Comparison of ENCODE assay signal across 19 cellular contexts in the genomic region with DNA sequence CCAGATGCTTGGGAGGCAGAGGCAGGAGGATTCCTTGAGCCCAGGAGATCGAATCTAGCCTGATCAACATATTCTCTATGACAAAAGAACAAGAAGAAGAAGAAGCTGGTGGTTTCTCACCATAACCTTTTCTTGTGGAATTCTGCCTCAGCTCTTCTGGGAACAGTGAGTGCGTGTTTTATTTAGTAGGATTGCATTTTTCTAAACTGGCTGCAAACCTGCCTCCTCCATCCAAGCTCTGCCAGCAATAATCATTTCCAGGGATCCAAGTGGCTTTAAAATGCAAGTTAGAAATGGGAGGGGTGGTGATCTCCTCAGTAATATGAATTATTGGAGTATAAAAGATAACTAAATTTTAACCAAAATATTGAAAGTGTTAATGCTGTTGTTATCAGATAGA. TPM values are rescaled to one million over a fixed set of nuclear protein-coding genes. Genes with fewer than 3 reads are reported as not detected.
DNase-seq lines count a peak whose midpoint lies in the region; ATAC-seq and TF ChIP-seq lines count a peak whose summit lies in the region.
"Had no signal": no experiment of that assay in that cellular context is flagged by ENCODE, and none has a peak within 500 bp of the region (broad histone marks: within the 10 kb centered on the region; RNA-seq: fewer than 3 reads in every experiment).

No MANE protein-coding gene starts in this region.

- DNase-seq in AG09309 (ENCODE audit: low read depth) (peak; percentile 4), GM23338 (ENCODE audit: low spot score) (no peak), chondrocyte (ENCODE audit: low spot score) (no peak), osteoblast (ENCODE audit: insufficient read length, low spot score, missing footprints) (no peak), esophagus muscularis mucosa (ENCODE audit: extremely low spot score) (no peak), right atrium auricular region (ENCODE audit: low spot score) (no peak)
- DNase-seq: DMS79 treated with DMSO at 0.1 percent for 48 hours, Kasumi-1, MG63, NCI-H1092, NCI-H1436 treated with DMSO at 0.1 percent for 48 hours, NCI-H2029, NCI-H345, NCI-H524 treated with DMSO at 0.1 percent for 48 hours, PC-3, SJCRH30 had no signal

- peak overlapping the region; percentile 77; the same call in 1 of the 2 replicates for H3K27ac ChIP-seq in GM23338 (ENCODE audit: low read depth)
- H3K27ac ChIP-seq in osteoblast (ENCODE audit: low read depth, low read length), result peak overlapping the region; percentile 25
- no peak overlapping the region for H3K27ac ChIP-seq in esophagus muscularis mucosa (replicated peaks in 1 of 4)
- H3K27ac ChIP-seq in right atrium auricular region, result no peak overlapping the region
- H3K27ac ChIP-seq: RWPE1 had no signal

- no peaks in the 10 kb centered on the region for H3K9me2 ChIP-seq in GM23338 (ENCODE audit: insufficient read depth)

- H2AFZ ChIP-seq in GM23338 (no peak overlapping the region), osteoblast (ENCODE audit: low read length) (no peak overlapping the region)

- ATAC-seq in GM23338, result no peak
- ATAC-seq in GM18870 (IDR thresholded peaks at IDR 0.05; ENCODE audit: unreplicated experiment), result no peak
- ATAC-seq: A549, PC-3 had no signal

- peaks cover 26% of the 10 kb centered on the region for H3K4me1 ChIP-seq in GM23338 (ENCODE audit: insufficient read depth)
- peaks cover 32% of the 10 kb centered on the region for H3K4me1 ChIP-seq in osteoblast (ENCODE audit: insufficient read depth, low read length)
- H3K4me1 ChIP-seq in esophagus muscularis mucosa, result peaks cover 0 to 7% (median 0%) of the 10 kb centered on the region in 4 donors
- H3K4me1 ChIP-seq in right atrium auricular region, result no peaks in the 10 kb centered on the region

- no peak overlapping the region for H3K4me3 ChIP-seq in AG09309 (ENCODE audit: control insufficient read depth, low read depth, low read length)
- H3K4me3 ChIP-seq in GM23338, result no peak overlapping the region
- no peak overlapping the region for H3K4me3 ChIP-seq in osteoblast (ENCODE audit: insufficient read depth, low read length)
- no peak overlapping the region for H3K4me3 ChIP-seq in esophagus muscularis mucosa
- no peak overlapping the region for H3K4me3 ChIP-seq in right atrium auricular region
- H3K4me3 ChIP-seq: A549, MG63, SJCRH30 had no signal

- peaks cover 4% of the 10 kb centered on the region; the same call in 1 of the 2 replicates for H4K20me1 ChIP-seq in GM23338 (replicated peaks; ENCODE audit: insufficient read depth)
- H4K20me1 ChIP-seq in osteoblast (ENCODE audit: insufficient read depth, low read length), result peaks cover 3% of the 10 kb centered on the region

- H3K36me3 ChIP-seq in GM23338 (ENCODE audit: insufficient read depth) (peaks cover 24% of the 10 kb centered on the region), osteoblast (ENCODE audit: insufficient read depth, low read length) (peaks cover 51% of the 10 kb centered on the region), esophagus muscularis mucosa (peaks cover 39 to 82% (median 79%) of the 10 kb centered on the region in 4 donors), right atrium auricular region (peaks cover 65% of the 10 kb centered on the region)

- H3K9me3 Mint-ChIP-seq in GM23338 (no peaks in the 10 kb centered on the region), chondrocyte (ENCODE audit: low read depth) (no peaks in the 10 kb centered on the region)

- H3K9me3 ChIP-seq in osteoblast (ENCODE audit: low read depth, low read length) (no peaks in the 10 kb centered on the region), esophagus muscularis mucosa (no peaks in the 10 kb centered on the region), right atrium auricular region (no peaks in the 10 kb centered on the region)
- H3K9me3 ChIP-seq: A549, MG63, SJCRH30 had no signal

- H3F3A ChIP-seq in GM23338 (replicated peaks; ENCODE audit: low read depth), result no peaks in the 10 kb centered on the region

- TF ChIP-seq CTCF in AG09309 (IDR thresholded peaks at IDR 0.05; ENCODE audit: control insufficient read depth, insufficient read depth, low read depth, low read length, missing control alignments) (no peak), GM23338 (conservative IDR thresholded peaks at IDR 0.05; ENCODE audit: low read depth in 2 of 2) (no peak), chondrocyte (IDR thresholded peaks at IDR 0.05) (no peak), osteoblast (IDR thresholded peaks at IDR 0.05; ENCODE audit: extremely low read depth, low read depth, low read length) (no peak), esophagus muscularis mucosa (IDR thresholded peaks at IDR 0.05) (no peak), right atrium auricular region (IDR thresholded peaks at IDR 0.05) (no peak)

- WGBS in esophagus muscularis mucosa, result 88% methylated on average over 2 of the region's 2 CpGs

- H3K4me2 ChIP-seq in GM23338, result no peak overlapping the region
- no peak overlapping the region for H3K4me2 ChIP-seq in osteoblast (ENCODE audit: insufficient read depth, low read length)

- no peak for TF ChIP-seq POLR2A in esophagus muscularis mucosa (IDR thresholded peaks at IDR 0.05; ENCODE audit: low read depth)

- no peak overlapping the region for H3K27ac Mint-ChIP-seq in GM23338
- peak overlapping the region; percentile 53 for H3K27ac Mint-ChIP-seq in chondrocyte (ENCODE audit: unreplicated experiment)

- H3K4me1 Mint-ChIP-seq in GM23338, result peaks cover 29% of the 10 kb centered on the region
- H3K4me1 Mint-ChIP-seq in chondrocyte (ENCODE audit: low read depth), result peaks cover 36% of the 10 kb centered on the region

- H3K27me3 Mint-ChIP-seq in GM23338 (ENCODE audit: insufficient read depth, low read depth, poor library complexity) (peaks cover 7% of the 10 kb centered on the region), chondrocyte (ENCODE audit: low read depth) (no peaks in the 10 kb centered on the region)

- H3K79me2 ChIP-seq in GM23338 (replicated peaks; ENCODE audit: insufficient read depth) (no peaks in the 10 kb centered on the region; the same call in 1 of the 2 replicates), osteoblast (ENCODE audit: insufficient read depth, low read length) (peaks cover 2% of the 10 kb centered on the region)

- no peak for TF ChIP-seq EP300 in esophagus muscularis mucosa (IDR thresholded peaks at IDR 0.05)

- intact Hi-C loops in esophagus muscularis mucosa (cut with DNase I), result no loop called here

- no peak overlapping the region for H3K4me3 Mint-ChIP-seq in GM23338
- H3K4me3 Mint-ChIP-seq in chondrocyte (ENCODE audit: unreplicated experiment), result no peak overlapping the region

- H3K27me3 ChIP-seq in GM23338 (ENCODE audit: insufficient read depth) (no peaks in the 10 kb centered on the region), osteoblast (ENCODE audit: insufficient read depth, low read length) (no peaks in the 10 kb centered on the region), esophagus muscularis mucosa (no peaks in the 10 kb centered on the region), right atrium auricular region (no peaks in the 10 kb centered on the region)
- H3K27me3 ChIP-seq: MG63, SJCRH30 had no signal

- H3K36me3 Mint-ChIP-seq in GM23338 (ENCODE audit: low read depth) (peaks cover 52% of the 10 kb centered on the region), chondrocyte (ENCODE audit: low read depth) (peaks cover 19% of the 10 kb centered on the region)

TF ChIP-seq in GM23338, 12 proteins besides CTCF, POLR2A, EP300 and RAD21:
- TF ChIP-seq, protein P1, sequence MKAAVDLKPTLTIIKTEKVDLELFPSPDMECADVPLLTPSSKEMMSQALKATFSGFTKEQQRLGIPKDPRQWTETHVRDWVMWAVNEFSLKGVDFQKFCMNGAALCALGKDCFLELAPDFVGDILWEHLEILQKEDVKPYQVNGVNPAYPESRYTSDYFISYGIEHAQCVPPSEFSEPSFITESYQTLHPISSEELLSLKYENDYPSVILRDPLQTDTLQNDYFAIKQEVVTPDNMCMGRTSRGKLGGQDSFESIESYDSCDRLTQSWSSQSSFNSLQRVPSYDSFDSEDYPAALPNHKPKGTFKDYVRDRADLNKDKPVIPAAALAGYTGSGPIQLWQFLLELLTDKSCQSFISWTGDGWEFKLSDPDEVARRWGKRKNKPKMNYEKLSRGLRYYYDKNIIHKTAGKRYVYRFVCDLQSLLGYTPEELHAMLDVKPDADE (IDR thresholded peaks at IDR 0.05), result no peak
- TF ChIP-seq EZH2phosphoT487 (IDR thresholded peaks at IDR 0.05; ENCODE audit: unreplicated experiment), result no peak

RNA-seq across cellular contexts. Expression of a gene that starts 46.1 kb away (rescaled TPM):
- total RNA-seq in GM23338 (2014; rRNA removed; shearing (Covaris generic)), result 26.8 and 48.5 TPM in 2 replicates
- polyA plus RNA-seq in GM23338 (2016; fragmentation: Nextera tagmentation; extraction: Ambion mirVana), result 10.4 and 16.9 TPM in 2 replicates
- total RNA-seq in chondrocyte (1.3 to 2.4 TPM (median 1.3 TPM) in 3 replicates), osteoblast (10.5 and 11.2 TPM in 2 replicates), esophagus muscularis mucosa (1 to 10 TPM; 2.5 to 5.8 (median 5.1) TPM), right atrium auricular region (1 to 10 TPM; 2.1 to 3.2 TPM)

Comparison
In these comparisons a context has a peak if more than half of its experiments do, and no peak if none do; other contexts are left out.
1. H3K27ac ChIP-seq: peak in GM23338 (single experiment) and osteoblast (single experiment); none in esophagus muscularis mucosa (0 of 4) and right atrium auricular region (0 of 2).